In the genomic region with DNA sequence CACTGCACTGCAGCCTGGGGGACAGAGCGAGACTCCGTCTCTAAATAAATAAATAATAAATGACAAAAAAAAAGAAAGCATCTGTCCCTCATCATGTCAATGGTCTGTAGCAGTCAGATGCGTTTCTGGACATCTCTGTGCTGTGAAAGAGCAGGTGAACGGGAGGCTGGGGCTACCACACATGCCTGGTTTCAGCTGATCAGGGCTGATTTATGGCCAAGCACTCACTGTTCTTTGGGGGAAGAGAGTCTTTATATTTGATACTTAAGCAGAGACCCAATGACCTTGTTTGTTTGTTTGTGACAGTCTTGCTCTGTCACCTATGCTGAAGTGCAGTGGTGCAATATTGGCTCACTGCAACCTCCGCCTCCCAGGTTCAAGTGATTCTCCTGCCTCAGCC, we compare ENCODE assay signal across 8 cellular contexts.
"Had no signal": no experiment of that assay in that cellular context is flagged by ENCODE, and none has a peak within 500 bp of the region (broad histone marks: within the 10 kb centered on the region; RNA-seq: fewer than 3 reads in every experiment).

No MANE protein-coding gene starts in this region.

- H3K9me3 Mint-ChIP-seq: IgD-negative memory B cell had no signal

- H3K27ac ChIP-seq: HL-60, KMS-11 had no signal

- H3K27ac Mint-ChIP-seq: IgD-negative memory B cell had no signal

- H3K9ac ChIP-seq: KMS-11 had no signal

- H3K4me2 ChIP-seq: KMS-11 had no signal

- H3K4me3 Mint-ChIP-seq: IgD-negative memory B cell had no signal

- H3K4me1 Mint-ChIP-seq: IgD-negative memory B cell had no signal

- FAIRE-seq: HepG2, HTR-8/SVneo had no signal

- DNase-seq: IMR-90, KBM-7, KG1 had no signal

- ATAC-seq: HepG2 had no signal
